In genomic region chr1:51955797-51956527, GRCh38 we compare ENCODE assay signal across 14 cellular contexts. TPM values are rescaled to one million over a fixed set of nuclear protein-coding genes. Genes with fewer than 3 reads are reported as not detected.
A peak's percentile ranks its signal among the peaks of the same experiment; 100 is the strongest.
DNase-seq lines count a peak whose midpoint lies in the region; ATAC-seq and TF ChIP-seq lines count a peak whose summit lies in the region.
"Had no signal": no experiment of that assay in that cellular context is flagged by ENCODE, and none has a peak within 500 bp of the region (broad histone marks: within the 10 kb centered on the region; RNA-seq: fewer than 3 reads in every experiment).

No MANE protein-coding gene starts in this region.

- TF ChIP-seq CTCF in mammary epithelial cell (conservative IDR thresholded peaks at IDR 0.05 in 1 of 2, IDR thresholded peaks at IDR 0.05 in 1 of 2; ENCODE audit: extremely low read depth in 1 of 2, insufficient read depth in 1 of 2, low read depth in 1 of 2, low read length in 2 of 2), result no peak
- TF ChIP-seq CTCF in MCF 10A (IDR thresholded peaks at IDR 0.05; ENCODE audit: unreplicated experiment), result no peak
- TF ChIP-seq CTCF in OCI-LY7 (conservative IDR thresholded peaks at IDR 0.05; ENCODE audit: low read length), result no peak
- TF ChIP-seq CTCF in esophagus squamous epithelium (IDR thresholded peaks at IDR 0.05), result no peak
- no peak for TF ChIP-seq CTCF in progenitor cell of endocrine pancreas (IDR thresholded peaks at IDR 0.05; ENCODE audit: unreplicated experiment)
- no peak for TF ChIP-seq CTCF in body of pancreas (IDR thresholded peaks at IDR 0.05)

- intact Hi-C loops in mammary epithelial cell (cut with micrococcal nuclease), result no loop called here
- intact Hi-C loops in MCF 10A (cut with micrococcal nuclease), result no loop called here
- intact Hi-C loops in OCI-LY7 (cut with micrococcal nuclease; ENCODE audit: unreplicated experiment), result no loop called here
- intact Hi-C loops in esophagus squamous epithelium (cut with DNase I), result no loop called here
- intact Hi-C loops in body of pancreas (cut with DNase I), result no loop called here

- H3K27me3 Mint-ChIP-seq in MCF 10A (ENCODE audit: insufficient read depth, unreplicated experiment), result peaks cover 13% of the 10 kb centered on the region
- H3K27me3 Mint-ChIP-seq in progenitor cell of endocrine pancreas, result no peaks in the 10 kb centered on the region

- POLR2A ChIA-PET in MCF 10A (lab: Yijun Ruan, JAX), result interaction anchor here (0.8 kb wide), 1 partner anchor 32 kb away, joined by 3 read pairs; no protein-coding TSS in a partner anchor
- POLR2A ChIA-PET in OCI-LY7 (lab: Charles Lee), result interaction anchor here (1.1 kb wide), 1 partner anchor 27 kb away, joined by 3 read pairs; no protein-coding TSS in a partner anchor

- no peak overlapping the region for H3K9ac ChIP-seq in mammary epithelial cell (ENCODE audit: insufficient read depth, low read length)

- H3K27ac ChIP-seq in mammary epithelial cell (ENCODE audit: insufficient read depth, low read depth, low read length) (no peak overlapping the region), OCI-LY7 (ENCODE audit: low read depth, low read length, poor library complexity, severe bottlenecking) (no peak overlapping the region), esophagus squamous epithelium (no peak overlapping the region), body of pancreas (no peak overlapping the region)

- CTCF ChIA-PET in mammary epithelial cell (lab: Charles Lee; ENCODE audit: low non-redundant PET), result no interaction called here
- CTCF ChIA-PET in MCF 10A (lab: Yijun Ruan, JAX), result interaction anchor here (0.7 kb wide), 1 partner anchor 397 kb away, joined by 4 read pairs; no protein-coding TSS in a partner anchor
- CTCF ChIA-PET in OCI-LY7 (lab: Charles Lee; ENCODE audit: unreplicated experiment), result interaction anchor here (0.8 kb wide), 1 partner anchor 58 kb away, joined by 3 read pairs; no protein-coding TSS in a partner anchor

- H3K27me3 ChIP-seq in mammary epithelial cell (ENCODE audit: insufficient read depth, low read length) (no peaks in the 10 kb centered on the region), esophagus squamous epithelium (peaks cover 0 to 13% (median 0%) of the 10 kb centered on the region in 4 donors), body of pancreas (no peaks in the 10 kb centered on the region)

- ATAC-seq in HG02970 (IDR thresholded peaks at IDR 0.05; ENCODE audit: low FRiP score, unreplicated experiment) (no peak), body of pancreas (no peak)
- ATAC-seq: T-cell had no signal

- H3K4me1 ChIP-seq in mammary epithelial cell (ENCODE audit: insufficient read depth, low read length) (no peaks in the 10 kb centered on the region), OCI-LY7 (ENCODE audit: insufficient read depth, low read length, poor library complexity, severe bottlenecking) (peaks cover 40% of the 10 kb centered on the region), esophagus squamous epithelium (no peaks in the 10 kb centered on the region), body of pancreas (no peaks in the 10 kb centered on the region)

- dilution Hi-C loops in mammary epithelial cell (cut with HindIII; ENCODE audit: low sequenced_read_pairs), result no loop called here

- no peak overlapping the region for H3K27ac Mint-ChIP-seq in MCF 10A (ENCODE audit: low read depth, unreplicated experiment)
- no peak overlapping the region for H3K27ac Mint-ChIP-seq in progenitor cell of endocrine pancreas
- H3K27ac Mint-ChIP-seq: T-cell had no signal

- in situ Hi-C loops in mammary epithelial cell (cut with MboI; ENCODE audit: low sequenced_read_pairs in 2 of 2), result no loop called here

- H3K4me3 ChIP-seq in mammary epithelial cell (replicated peaks in 1 of 3; ENCODE audit: insufficient read depth in 1 of 3, low read depth in 2 of 3, low read length in 3 of 3) (no peak overlapping the region), OCI-LY7 (ENCODE audit: low read depth, low read length, poor library complexity, severe bottlenecking) (no peak overlapping the region), esophagus squamous epithelium (no peak overlapping the region), body of pancreas (no peak overlapping the region)
- H3K4me3 ChIP-seq: transverse colon had no signal

- H3K79me2 ChIP-seq in mammary epithelial cell (ENCODE audit: insufficient read depth, low read length), result no peaks in the 10 kb centered on the region
- H3K79me2 ChIP-seq in OCI-LY7 (ENCODE audit: insufficient read depth, low read depth, low read length), result no peaks in the 10 kb centered on the region

- H3K9me3 ChIP-seq in mammary epithelial cell (replicated peaks; ENCODE audit: insufficient read depth, low read length) (no peaks in the 10 kb centered on the region), OCI-LY7 (ENCODE audit: low read length) (no peaks in the 10 kb centered on the region), esophagus squamous epithelium (no peaks in the 10 kb centered on the region), body of pancreas (no peaks in the 10 kb centered on the region)
- H3K9me3 ChIP-seq: transverse colon had no signal

- no peaks in the 10 kb centered on the region for H4K20me1 ChIP-seq in mammary epithelial cell (ENCODE audit: insufficient read depth, low read length)
- no peaks in the 10 kb centered on the region for H4K20me1 ChIP-seq in OCI-LY7 (ENCODE audit: insufficient read depth, low read length)

- no peaks in the 10 kb centered on the region for H3K9me3 Mint-ChIP-seq in MCF 10A (ENCODE audit: unreplicated experiment)
- no peaks in the 10 kb centered on the region for H3K9me3 Mint-ChIP-seq in progenitor cell of endocrine pancreas (ENCODE audit: low read depth)
- H3K9me3 Mint-ChIP-seq: T-cell had no signal

- TF ChIP-seq POLR2A in esophagus squamous epithelium (IDR thresholded peaks at IDR 0.05) (no peak), body of pancreas (IDR thresholded peaks at IDR 0.05) (no peak)

- no peak for DNase-seq in mammary epithelial cell
- no peak for DNase-seq in MCF 10A (ENCODE audit: unreplicated experiment)
- DNase-seq in NCI-H1417 (lab: John Stamatoyannopoulos, UW), result peak; percentile 86 to 98 (median 96)
- DNase-seq in OCI-LY7 (ENCODE audit: low spot score), result peak; percentile 57
- DNase-seq in esophagus squamous epithelium (lab: John Stamatoyannopoulos, UW), result no peak
- no peak for DNase-seq in progenitor cell of endocrine pancreas (ENCODE audit: low spot score, unreplicated experiment)
- no peak for DNase-seq in body of pancreas
- DNase-seq: ACHN; activated CD8-positive, alpha-beta memory T cell treated with anti-CD3 and anti-CD28 coated beads, Interleukin-2, amount 50 U/mL, for 48 hours; kidney glomerular epithelial cell; NCI-H1694 treated with DMSO at 0.1 percent for 48 hours; T-cell; transverse colon had no signal

- 97% methylated on average over 4 of the region's 4 CpGs for WGBS in mammary epithelial cell (ENCODE audit: low coverage, missing lambda C conversion rate)
- WGBS in esophagus squamous epithelium, 2 donors, result 70 to 73% methylated on average over 4 of the region's 4 CpGs
- WGBS in body of pancreas, 2 donors, result 67 to 73% methylated on average over 4 of the region's 4 CpGs

- BruUV-seq in mammary epithelial cell (replicated peaks; lab: Mats Ljungman, UMichigan) (no TSS peak), MCF 10A (replicated peaks; lab: Mats Ljungman, UMichigan) (no TSS peak), OCI-LY7 (replicated peaks; lab: Mats Ljungman, UMichigan) (no TSS peak)

- H3K9me2 ChIP-seq in OCI-LY7 (ENCODE audit: insufficient read depth, low read length), result no peaks in the 10 kb centered on the region

- H3K36me3 Mint-ChIP-seq in MCF 10A (ENCODE audit: insufficient read depth, unreplicated experiment) (no peaks in the 10 kb centered on the region), progenitor cell of endocrine pancreas (ENCODE audit: insufficient read depth) (peaks cover 23% of the 10 kb centered on the region)
- H3K36me3 Mint-ChIP-seq: T-cell had no signal

- H3K4me3 Mint-ChIP-seq in MCF 10A (ENCODE audit: unreplicated experiment) (no peak overlapping the region), progenitor cell of endocrine pancreas (ENCODE audit: low read depth) (no peak overlapping the region)
- H3K4me3 Mint-ChIP-seq: T-cell had no signal

- H3K4me2 ChIP-seq in mammary epithelial cell (ENCODE audit: insufficient read depth, low read depth, low read length) (no peak overlapping the region), OCI-LY7 (ENCODE audit: low read length) (peak overlapping the region; percentile 40)

- no peaks in the 10 kb centered on the region for H3K36me3 ChIP-seq in mammary epithelial cell (ENCODE audit: insufficient read depth, low read length)
- no peaks in the 10 kb centered on the region for H3K36me3 ChIP-seq in OCI-LY7 (ENCODE audit: insufficient read depth, low read length)
- H3K36me3 ChIP-seq in esophagus squamous epithelium, result no peaks in the 10 kb centered on the region
- no peaks in the 10 kb centered on the region for H3K36me3 ChIP-seq in body of pancreas (replicated peaks in 1 of 2; ENCODE audit: insufficient read depth in 1 of 2, low read depth in 2 of 2)
- H3K36me3 ChIP-seq: transverse colon had no signal

- peak overlapping the region; percentile 56 for H2AFZ ChIP-seq in mammary epithelial cell (ENCODE audit: low read depth, low read length)
- H2AFZ ChIP-seq in OCI-LY7 (ENCODE audit: low read length), result peak overlapping the region; percentile 73; the same call in 1 of the 2 replicates

- peaks cover 10% of the 10 kb centered on the region for H3K4me1 Mint-ChIP-seq in MCF 10A (ENCODE audit: insufficient read depth, unreplicated experiment)
- peaks cover 20% of the 10 kb centered on the region for H3K4me1 Mint-ChIP-seq in progenitor cell of endocrine pancreas (ENCODE audit: low read depth)
- H3K4me1 Mint-ChIP-seq: T-cell had no signal

RNA-seq across cellular contexts. Expression of gene RAB3B, which starts 34.5 kb away (rescaled TPM):
- total RNA-seq in mammary epithelial cell (1 to 10 TPM in 1 of 2 donors, under 1 TPM in 1; 0.50 to 3.4 TPM), MCF 10A (2022) (0.02 and 0.05 TPM in 2 replicates), OCI-LY7 (2022) (not detected in 2 replicates), esophagus squamous epithelium (under 1 TPM in 3 of 4 donors, not detected in 1; under 0.01 TPM), progenitor cell of endocrine pancreas (86.2 and 87.1 TPM in 2 replicates), body of pancreas (1 to 10 TPM; 1.3 to 2.9 TPM)
- polyA plus RNA-seq in mammary epithelial cell, result 1.4 TPM
- polyA minus RNA-seq in mammary epithelial cell, result 6.9 TPM
- total RNA-seq in OCI-LY7 (2014; rRNA removed; shearing (Covaris generic)), result 0.03 and 0.05 TPM in 2 replicates

Comparison
In these comparisons a context has a peak if more than half of its experiments do, and no peak if none do; other contexts are left out.
1. DNase-seq: peak in NCI-H1417 (3 of 3) and OCI-LY7 (single experiment); none in mammary epithelial cell (single experiment), MCF 10A (single experiment), esophagus squamous epithelium (single experiment), progenitor cell of endocrine pancreas (single experiment) and body of pancreas (0 of 4).
2. RNA of gene RAB3B, which starts 34.5 kb away (total RNA-seq): 86.2 to 87.1 TPM in progenitor cell of endocrine pancreas; 0.50 to 3.4 TPM in mammary epithelial cell, 1.3 to 2.9 TPM in body of pancreas, 0.02 to 0.05 TPM in MCF 10A, 0.03 to 0.05 TPM in OCI-LY7 and under 0.01 TPM in esophagus squamous epithelium; every median in the first group is over 10 times any median in the second.